18 cellular contexts compared by ENCODE assay signal in genomic region chr9:93286252-93287188, GRCh38.
DNase-seq lines count a peak whose midpoint lies in the region; ATAC-seq and TF ChIP-seq lines count a peak whose summit lies in the region.
"Had no signal": no experiment of that assay in that cellular context is flagged by ENCODE, and none has a peak within 500 bp of the region (broad histone marks: within the 10 kb centered on the region; RNA-seq: fewer than 3 reads in every experiment).

No MANE protein-coding gene starts in this region.

- peak overlapping the region in 10 of 11 experiments; percentile 16 to 94 (median 84); a peak in 17 of 22 replicates for H3K4me2 ChIP-seq in BLaER1 treated with 17β-estradiol and CSF1 and Interleukin-3, amounts not matched to agents 10 nM and 100 nM

- POLR2A ChIA-PET in WTC11 (lab: Charles Lee) = no interaction called here

- H3K4me1 Mint-ChIP-seq in WTC11 = peaks cover 14% of the 10 kb centered on the region; the same call in 1 of the 2 replicates

- H3K4me3 Mint-ChIP-seq in WTC11 = no peak overlapping the region
- H3K4me3 Mint-ChIP-seq: neural crest cell; T-helper 1 cell treated with Interleukin-12 subunit alpha and Interleukin-12 subunit beta and Interleukin-4 antibody, amounts not matched to agents 30 μg/mL and 1 μg/mL, for 36 hours had no signal

- peak; percentile 27 for DNase-seq in NCI-H2196 treated with DMSO at 0.1 percent for 48 hours (lab: John Stamatoyannopoulos, UW; ENCODE audit: unreplicated experiment)
- no peak for DNase-seq in WTC11 (ENCODE audit: low spot score)
- no peak for DNase-seq in C1 segment of cervical spinal cord (lab: John Stamatoyannopoulos, UW)
- no peak for DNase-seq in GDM1 (lab: John Stamatoyannopoulos, UW)
- no peak for DNase-seq in SKM-1 treated with dmso at 0.1 percent for 144 hours (lab: John Stamatoyannopoulos, UW; ENCODE audit: unreplicated experiment)
- no peak for DNase-seq in erythroblast (lab: John Stamatoyannopoulos, UW)
- DNase-seq: activated CD4-positive, CD25-positive, alpha-beta regulatory T cell; effector CD4-positive, alpha-beta T cell; MG63; stomach had no signal

- no peaks in the 10 kb centered on the region; the same call in 1 of the 2 replicates for H3K9me3 Mint-ChIP-seq in WTC11
- H3K9me3 Mint-ChIP-seq: activated T-helper 2 cell treated with anti-CD3 and anti-CD28 coated beads, Interferon-gamma antibody, Interleukin-2, Interleukin-4, amounts not matched to agents 10 μg/mL and 5 μg/mL and 100 μg/mL, durations not matched to agents 14 hours and 24 hours and 36 hours; T-helper 1 cell treated with Interleukin-12 subunit alpha and Interleukin-12 subunit beta and Interleukin-4 antibody, amounts not matched to agents 30 μg/mL and 1 μg/mL, for 36 hours had no signal

- TF ChIP-seq CTCF in WTC11 (IDR thresholded peaks at IDR 0.05) = no peak

- TF ChIP-seq POLR2A in erythroblast (IDR thresholded peaks at IDR 0.05; ENCODE audit: low read length) = no peak

- H3K27ac Mint-ChIP-seq in WTC11 = 0 out of 2 replicates have a peak overlapping the region, but pooled peaks have one; percentile 17
- H3K27ac Mint-ChIP-seq: activated T-helper 2 cell treated with anti-CD3 and anti-CD28 coated beads, Interferon-gamma antibody, Interleukin-2, Interleukin-4, amounts not matched to agents 10 μg/mL and 5 μg/mL and 100 μg/mL, durations not matched to agents 14 hours and 24 hours and 36 hours; T-helper 1 cell treated with Interleukin-12 subunit alpha and Interleukin-12 subunit beta and Interleukin-4 antibody, amounts not matched to agents 30 μg/mL and 1 μg/mL, for 36 hours had no signal

- no peak overlapping the region for H3K27ac ChIP-seq in BLaER1 treated with 17β-estradiol and CSF1 and Interleukin-3, amounts not matched to agents 10 nM and 100 nM
- H3K27ac ChIP-seq: cardiac muscle cell, stomach, vagina had no signal

- H3K36me3 Mint-ChIP-seq in WTC11 = peaks cover 3% of the 10 kb centered on the region; the same call in 1 of the 2 replicates

- CTCF ChIA-PET in WTC11 (lab: Charles Lee) = interaction anchor here (1.2 to 3.3 kb wide), 2 partner anchors 16 to 132 kb away, joined by 3 to 19 read pairs; no protein-coding TSS in a partner anchor

- H3K36me3 ChIP-seq in BLaER1 treated with 17β-estradiol and CSF1 and Interleukin-3, amounts not matched to agents 10 nM and 100 nM = no peaks in the 10 kb centered on the region
- H3K36me3 ChIP-seq: cardiac muscle cell, MG63, stomach, vagina had no signal

- peaks cover 0 to 9% (median 0%) of the 10 kb centered on the region in 11 experiments; a peak in 4 of 22 replicates for H4K20me1 ChIP-seq in BLaER1 treated with 17β-estradiol and CSF1 and Interleukin-3, amounts not matched to agents 10 nM and 100 nM

- peaks cover 34 to 61% (median 59%) of the 10 kb centered on the region in 10 experiments for H3K4me1 ChIP-seq in BLaER1 treated with 17β-estradiol and CSF1 and Interleukin-3, amounts not matched to agents 10 nM and 100 nM

- ATAC-seq in GM19397 (IDR thresholded peaks at IDR 0.05; ENCODE audit: unreplicated experiment) = peak; percentile 58
- no peak for ATAC-seq in WTC11
- ATAC-seq: HCT116 had no signal

- H3K9me3 ChIP-seq in BLaER1 treated with 17β-estradiol and CSF1 and Interleukin-3, amounts not matched to agents 10 nM and 100 nM (replicated peaks in 1 of 11) = peaks cover 5 to 16% (median 10%) of the 10 kb centered on the region in 11 experiments; a peak in 12 of 22 replicates
- H3K9me3 ChIP-seq: MG63, stomach, vagina had no signal

- H3K27me3 Mint-ChIP-seq in WTC11 (ENCODE audit: low read depth) = no peaks in the 10 kb centered on the region; the same call in 1 of the 2 replicates

- H3K4me3 ChIP-seq in BLaER1 treated with 17β-estradiol and CSF1 and Interleukin-3, amounts not matched to agents 10 nM and 100 nM = no peak overlapping the region
- H3K4me3 ChIP-seq: cardiac muscle cell, MG63, stomach, vagina had no signal

- H3K27me3 ChIP-seq in BLaER1 treated with 17β-estradiol and CSF1 and Interleukin-3, amounts not matched to agents 10 nM and 100 nM = peaks cover 0 to 35% (median 0%) of the 10 kb centered on the region in 11 experiments; a peak in 7 of 22 replicates
- H3K27me3 ChIP-seq: cardiac muscle cell, stomach, vagina had no signal

- H3K9ac ChIP-seq in BLaER1 treated with 17β-estradiol and CSF1 and Interleukin-3, amounts not matched to agents 10 nM and 100 nM = no peak overlapping the region

TF ChIP-seq in WTC11, 78 proteins besides CTCF, POLR2A, EP300 and RAD21:
- no peak for TF ChIP-seq ZNF219 (CRISPR knock-in tag; IDR thresholded peaks at IDR 0.05; ENCODE audit: borderline replicate concordance)
- TF ChIP-seq ELF4 (CRISPR knock-in tag; IDR thresholded peaks at IDR 0.05; ENCODE audit: low read depth) = no peak
- no peak for TF ChIP-seq PRRX2 (CRISPR knock-in tag; IDR thresholded peaks at IDR 0.05)
- no peak for TF ChIP-seq ZNF317 (CRISPR knock-in tag; IDR thresholded peaks at IDR 0.05; ENCODE audit: borderline replicate concordance, low read depth)
- TF ChIP-seq, protein P1, sequence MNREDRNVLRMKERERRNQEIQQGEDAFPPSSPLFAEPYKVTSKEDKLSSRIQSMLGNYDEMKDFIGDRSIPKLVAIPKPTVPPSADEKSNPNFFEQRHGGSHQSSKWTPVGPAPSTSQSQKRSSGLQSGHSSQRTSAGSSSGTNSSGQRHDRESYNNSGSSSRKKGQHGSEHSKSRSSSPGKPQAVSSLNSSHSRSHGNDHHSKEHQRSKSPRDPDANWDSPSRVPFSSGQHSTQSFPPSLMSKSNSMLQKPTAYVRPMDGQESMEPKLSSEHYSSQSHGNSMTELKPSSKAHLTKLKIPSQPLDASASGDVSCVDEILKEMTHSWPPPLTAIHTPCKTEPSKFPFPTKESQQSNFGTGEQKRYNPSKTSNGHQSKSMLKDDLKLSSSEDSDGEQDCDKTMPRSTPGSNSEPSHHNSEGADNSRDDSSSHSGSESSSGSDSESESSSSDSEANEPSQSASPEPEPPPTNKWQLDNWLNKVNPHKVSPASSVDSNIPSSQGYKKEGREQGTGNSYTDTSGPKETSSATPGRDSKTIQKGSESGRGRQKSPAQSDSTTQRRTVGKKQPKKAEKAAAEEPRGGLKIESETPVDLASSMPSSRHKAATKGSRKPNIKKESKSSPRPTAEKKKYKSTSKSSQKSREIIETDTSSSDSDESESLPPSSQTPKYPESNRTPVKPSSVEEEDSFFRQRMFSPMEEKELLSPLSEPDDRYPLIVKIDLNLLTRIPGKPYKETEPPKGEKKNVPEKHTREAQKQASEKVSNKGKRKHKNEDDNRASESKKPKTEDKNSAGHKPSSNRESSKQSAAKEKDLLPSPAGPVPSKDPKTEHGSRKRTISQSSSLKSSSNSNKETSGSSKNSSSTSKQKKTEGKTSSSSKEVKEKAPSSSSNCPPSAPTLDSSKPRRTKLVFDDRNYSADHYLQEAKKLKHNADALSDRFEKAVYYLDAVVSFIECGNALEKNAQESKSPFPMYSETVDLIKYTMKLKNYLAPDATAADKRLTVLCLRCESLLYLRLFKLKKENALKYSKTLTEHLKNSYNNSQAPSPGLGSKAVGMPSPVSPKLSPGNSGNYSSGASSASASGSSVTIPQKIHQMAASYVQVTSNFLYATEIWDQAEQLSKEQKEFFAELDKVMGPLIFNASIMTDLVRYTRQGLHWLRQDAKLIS (CRISPR knock-in tag; IDR thresholded peaks at IDR 0.05; ENCODE audit: borderline replicate concordance) = no peak
- TF ChIP-seq, protein P2, sequence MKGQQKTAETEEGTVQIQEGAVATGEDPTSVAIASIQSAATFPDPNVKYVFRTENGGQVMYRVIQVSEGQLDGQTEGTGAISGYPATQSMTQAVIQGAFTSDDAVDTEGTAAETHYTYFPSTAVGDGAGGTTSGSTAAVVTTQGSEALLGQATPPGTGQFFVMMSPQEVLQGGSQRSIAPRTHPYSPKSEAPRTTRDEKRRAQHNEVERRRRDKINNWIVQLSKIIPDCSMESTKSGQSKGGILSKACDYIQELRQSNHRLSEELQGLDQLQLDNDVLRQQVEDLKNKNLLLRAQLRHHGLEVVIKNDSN (CRISPR knock-in tag; IDR thresholded peaks at IDR 0.05) = no peak
- TF ChIP-seq CREB1 (CRISPR knock-in tag; IDR thresholded peaks at IDR 0.05) = no peak
- TF ChIP-seq CBFB (CRISPR knock-in tag; IDR thresholded peaks at IDR 0.05; ENCODE audit: low read depth) = no peak
- TF ChIP-seq ZNF138 (CRISPR knock-in tag; conservative IDR thresholded peaks at IDR 0.05) = no peak
- no peak for TF ChIP-seq ZNF263 (CRISPR knock-in tag; IDR thresholded peaks at IDR 0.05; ENCODE audit: low read depth)
